Comparison of ENCODE assay signal across 9 cellular contexts in genomic region chr3:50155891-50156290, GRCh38. TPM values are rescaled to one million over a fixed set of nuclear protein-coding genes. Genes with fewer than 3 reads are reported as not detected.
DNase-seq lines count a peak whose midpoint lies in the region; ATAC-seq and TF ChIP-seq lines count a peak whose summit lies in the region.
"Had no signal": no experiment of that assay in that cellular context is flagged by ENCODE, and none has a peak within 500 bp of the region (broad histone marks: within the 10 kb centered on the region; RNA-seq: fewer than 3 reads in every experiment).

No MANE protein-coding gene starts in this region.

- H3K27me3 ChIP-seq in heart right ventricle (peaks cover 0 to 41% (median 0%) of the 10 kb centered on the region in 7 donors), mucosa of rectum (ENCODE audit: control insufficient read depth in 2 of 2, insufficient read depth in 2 of 2, low read length in 2 of 2) (peaks cover 0 to 5% of the 10 kb centered on the region in 2 donors), vagina (no peaks in the 10 kb centered on the region)

- H3K9ac ChIP-seq in mucosa of rectum (ENCODE audit: low read depth in 1 of 2, low read length in 2 of 2): peak overlapping the region; percentile 73 to 79

- intact Hi-C loops in heart right ventricle (cut with DNase I): loop anchor here in 3 of 10 donors (1.0 to 2.0 kb wide), 3 partner anchors 33 to 35 kb away; no protein-coding TSS in a partner anchor
- intact Hi-C loops in cardiac septum (cut with DNase I): loop anchor here (1.0 kb wide), 1 partner anchor 10 kb away; no protein-coding TSS in a partner anchor
- intact Hi-C loops in vagina (cut with DNase I): no loop called here

- H3K36me3 ChIP-seq in heart right ventricle (no peaks in the 10 kb centered on the region), mucosa of rectum (ENCODE audit: control insufficient read depth in 2 of 2, insufficient read depth in 2 of 2, low read length in 2 of 2) (no peaks in the 10 kb centered on the region), vagina (no peaks in the 10 kb centered on the region)

- DNase-seq in heart right ventricle (no peak), cardiac septum (ENCODE audit: low spot score) (no peak), cardiac fibroblast (ENCODE audit: low read depth in 2 of 2) (peak in 1 of 2 donors; percentile 31), vagina (ENCODE audit: extremely low spot score in 2 of 2) (no peak), NCI-H748 (lab: John Stamatoyannopoulos, UW; ENCODE audit: unreplicated experiment) (no peak), anterior cingulate cortex (lab: John Stamatoyannopoulos, UW) (no peak)

- 38 to 40% methylated on average over 13 of the region's 13 CpGs for WGBS in heart right ventricle, 2 donors

- TF ChIP-seq CTCF in heart right ventricle (IDR thresholded peaks at IDR 0.05): no peak
- TF ChIP-seq CTCF in cardiac fibroblast (IDR thresholded peaks at IDR 0.05; ENCODE audit: low read depth, low read length): no peak
- TF ChIP-seq CTCF in vagina (IDR thresholded peaks at IDR 0.05): no peak

- no peak for TF ChIP-seq POLR2A in vagina (IDR thresholded peaks at IDR 0.05)

- H3K4me3 ChIP-seq in heart right ventricle: peak overlapping the region; percentile 19 to 67 (median 60)
- H3K4me3 ChIP-seq in cardiac fibroblast (replicated peaks in 1 of 2; ENCODE audit: low read depth in 2 of 2, low read length in 2 of 2): peak overlapping the region; percentile 52 to 72
- H3K4me3 ChIP-seq in mucosa of rectum (ENCODE audit: low read length in 2 of 2): peak overlapping the region; percentile 65 to 71
- H3K4me3 ChIP-seq in vagina: peak overlapping the region; percentile 62 to 88

- H3K27ac ChIP-seq in heart right ventricle: peak overlapping the region; percentile 68 to 91 (median 84)
- peak overlapping the region; percentile 18 to 65 for H3K27ac ChIP-seq in mucosa of rectum (ENCODE audit: low read depth in 2 of 2, low read length in 2 of 2)
- peak overlapping the region; percentile 86 for H3K27ac ChIP-seq in vagina

- H3K4me1 ChIP-seq in heart right ventricle (peaks cover 7 to 55% (median 32%) of the 10 kb centered on the region in 9 donors), mucosa of rectum (ENCODE audit: control insufficient read depth in 2 of 2, insufficient read depth in 2 of 2, low read length in 2 of 2) (peaks cover 25 to 36% of the 10 kb centered on the region in 2 donors), vagina (peaks cover 73% of the 10 kb centered on the region)

- no peaks in the 10 kb centered on the region for H3K9me3 ChIP-seq in heart right ventricle
- no peaks in the 10 kb centered on the region for H3K9me3 ChIP-seq in mucosa of rectum (ENCODE audit: control insufficient read depth in 2 of 2, low read length in 2 of 2)
- no peaks in the 10 kb centered on the region for H3K9me3 ChIP-seq in vagina

- ATAC-seq in heart right ventricle (no peak), GM19395 (IDR thresholded peaks at IDR 0.05; ENCODE audit: unreplicated experiment) (no peak)

RNA-seq across cellular contexts. Expression of gene SEMA3F, which starts 0.8 kb away (rescaled TPM):
- total RNA-seq in heart right ventricle (10 to 100 TPM in 5 of 10 donors, 1 to 10 TPM in 5; 5.1 to 37.2 (median 10.2) TPM), cardiac septum (10.0 TPM), vagina (78.1 TPM)
- 10 to 100 TPM; 15.1 to 21.3 TPM for polyA plus RNA-seq in heart right ventricle

RNA-seq across cellular contexts. Expression of gene GNAT1, which starts 35.5 kb away (rescaled TPM):
- total RNA-seq in heart right ventricle (not detected), cardiac septum (not detected), vagina (not detected)
- not detected for polyA plus RNA-seq in heart right ventricle
- total RNA-seq: activated CD8-positive, alpha-beta memory T cell treated with anti-CD3 and anti-CD28 coated beads for 36 hours had no signal

RNA-seq across cellular contexts. Expression of gene SLC38A3, which starts 49.2 kb away (rescaled TPM):
- total RNA-seq in heart right ventricle (10 to 100 TPM in 7 of 10 donors, 1 to 10 TPM in 3; 6.2 to 16.4 (median 11.2) TPM), cardiac septum (6.6 TPM), vagina (2.0 TPM)
- polyA plus RNA-seq in heart right ventricle: 10 to 100 TPM in 1 of 2 donors, 1 to 10 TPM in 1; 1.4 to 11.8 TPM
